4 cellular contexts compared by ENCODE assay signal in the genomic region with DNA sequence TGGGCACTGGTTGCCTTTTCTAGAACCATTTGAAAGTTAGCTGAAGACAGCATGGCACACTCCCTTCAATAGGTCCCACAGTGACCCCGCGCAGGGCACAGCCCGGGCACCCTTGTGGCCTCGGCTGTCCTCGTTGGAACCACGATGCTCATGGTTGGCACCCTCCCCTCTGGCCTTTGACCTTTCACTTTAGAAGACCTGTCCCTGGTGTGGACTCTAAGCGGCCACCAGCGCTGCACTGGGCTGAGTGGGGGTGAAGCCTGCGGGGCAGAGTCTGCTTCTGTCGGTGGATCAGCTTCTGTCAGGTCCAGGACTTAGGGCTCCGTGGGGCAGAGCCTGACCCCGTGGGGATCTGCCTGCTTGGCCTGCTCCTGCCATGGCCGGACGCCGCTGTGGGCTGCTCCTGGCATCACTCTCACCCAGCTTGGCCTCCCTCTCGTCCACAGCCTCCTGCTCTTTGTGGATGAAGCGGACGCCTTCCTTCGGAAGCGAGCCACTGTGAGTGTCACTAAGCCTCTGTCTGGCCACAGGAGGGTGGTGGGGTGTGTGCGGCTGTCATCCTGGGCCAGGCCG. TPM values are rescaled to one million over a fixed set of nuclear protein-coding genes. Genes with fewer than 3 reads are reported as not detected.
"Had no signal": no experiment of that assay in that cellular context is flagged by ENCODE, and none has a peak within 500 bp of the region (broad histone marks: within the 10 kb centered on the region; RNA-seq: fewer than 3 reads in every experiment).

No MANE protein-coding gene starts in this region.

RNA-seq across cellular contexts. Expression of a gene that starts 7.3 kb away (rescaled TPM):
- total RNA-seq: myocyte, vagina had no signal

RNA-seq across cellular contexts. Expression of a gene that starts 21.3 kb away (rescaled TPM):
- total RNA-seq: naive thymus-derived CD8-positive, alpha-beta T cell had no signal
- polyA plus RNA-seq: naive thymus-derived CD8-positive, alpha-beta T cell had no signal

RNA-seq across cellular contexts. Expression of a gene that starts 35.7 kb away (rescaled TPM):
- total RNA-seq: myocyte; naive thymus-derived CD8-positive, alpha-beta T cell; natural killer cell treated with Interleukin-12 subunit alpha and Interleukin-12 subunit beta and Interleukin-15 and Interleukin-18, amount 100 ng/mL, for 72 hours had no signal
- polyA plus RNA-seq: naive thymus-derived CD8-positive, alpha-beta T cell had no signal
